Comparison of ENCODE assay signal across 16 cellular contexts in genomic region chr16:15660203-15660601, GRCh38. TPM values are rescaled to one million over a fixed set of nuclear protein-coding genes. Genes with fewer than 3 reads are reported as not detected.
DNase-seq lines count a peak whose midpoint lies in the region; ATAC-seq and TF ChIP-seq lines count a peak whose summit lies in the region.
"Had no signal": no experiment of that assay in that cellular context is flagged by ENCODE, and none has a peak within 500 bp of the region (broad histone marks: within the 10 kb centered on the region; RNA-seq: fewer than 3 reads in every experiment).

No MANE protein-coding gene starts in this region.

- no peak overlapping the region for H2BK12ac ChIP-seq in mesenchymal stem cell (ENCODE audit: low read length in 2 of 2)

- ATAC-seq in heart right ventricle (peak in 1 of 8 donors; percentile 5), left cardiac atrium (no peak), GM18511 (IDR thresholded peaks at IDR 0.05; ENCODE audit: unreplicated experiment) (no peak)
- ATAC-seq in activated CD8-positive, alpha-beta memory T cell treated with anti-CD3 and anti-CD28 coated beads, Interleukin-2, amount 10 ng/mL, durations not matched to agents 7 days and 5 days, result no peak

- DNase-seq in heart right ventricle (no peak), left cardiac atrium (no peak), mesenchymal stem cell (no peak), testis (no peak), globus pallidus (ENCODE audit: low spot score) (no peak)
- no peak for DNase-seq in activated naive CD8-positive, alpha-beta T cell treated with anti-CD3 and anti-CD28 coated beads for 36 hours
- no peak for DNase-seq in activated CD8-positive, alpha-beta memory T cell treated with anti-CD3 and anti-CD28 coated beads, Interleukin-2, amount 10 ng/mL, durations not matched to agents 7 days and 5 days
- DNase-seq: AML-193; effector CD4-positive, alpha-beta T cell; foreskin fibroblast; HFFc6; MG63; NCI-H2081; psoas muscle; stimulated activated CD4-positive, alpha-beta T cell treated with anti-CD3 and anti-CD28 coated beads, Interleukin-1b, Interleukin-23, amount 100 ng/mL, for 48 hours had no signal

- no peak overlapping the region for H3K4me2 ChIP-seq in mesenchymal stem cell (ENCODE audit: low read length, poor library complexity, severe bottlenecking)

- H3K4me1 ChIP-seq in heart right ventricle (peaks cover 0 to 32% (median 11%) of the 10 kb centered on the region in 9 donors), mesenchymal stem cell (ENCODE audit: control insufficient read depth, insufficient read depth, low read depth, low read length) (no peaks in the 10 kb centered on the region), testis (peaks cover 18% of the 10 kb centered on the region)
- H3K4me1 ChIP-seq: psoas muscle had no signal

- H3K27ac Mint-ChIP-seq in activated naive CD8-positive, alpha-beta T cell treated with anti-CD3 and anti-CD28 coated beads for 36 hours, result peak overlapping the region; percentile 30
- no peak overlapping the region for H3K27ac Mint-ChIP-seq in activated CD8-positive, alpha-beta memory T cell treated with anti-CD3 and anti-CD28 coated beads, Interleukin-2, amount 10 ng/mL, durations not matched to agents 7 days and 5 days
- H3K27ac Mint-ChIP-seq: HFFc6 had no signal

- 80% methylated on average over 5 of the region's 5 CpGs for WGBS in heart right ventricle, 2 donors
- 94% methylated on average over 5 of the region's 5 CpGs for WGBS in mesenchymal stem cell
- 57 to 65% methylated on average over 5 of the region's 5 CpGs for WGBS in testis, 2 donors

- peak overlapping the region in 8 of 10 donors; percentile 26 to 62 (median 48) for H3K27ac ChIP-seq in heart right ventricle
- no peak overlapping the region for H3K27ac ChIP-seq in mesenchymal stem cell (ENCODE audit: low read length, poor library complexity, severe bottlenecking)
- H3K27ac ChIP-seq in testis, result peak overlapping the region; percentile 86 to 88
- H3K27ac ChIP-seq: psoas muscle had no signal

- H3K36me3 Mint-ChIP-seq in activated naive CD8-positive, alpha-beta T cell treated with anti-CD3 and anti-CD28 coated beads for 36 hours, result peaks cover 46% of the 10 kb centered on the region
- peaks cover 42% of the 10 kb centered on the region for H3K36me3 Mint-ChIP-seq in activated CD8-positive, alpha-beta memory T cell treated with anti-CD3 and anti-CD28 coated beads, Interleukin-2, amount 10 ng/mL, durations not matched to agents 7 days and 5 days

- no peak overlapping the region for H3K4me3 Mint-ChIP-seq in activated naive CD8-positive, alpha-beta T cell treated with anti-CD3 and anti-CD28 coated beads for 36 hours
- H3K4me3 Mint-ChIP-seq in activated CD8-positive, alpha-beta memory T cell treated with anti-CD3 and anti-CD28 coated beads, Interleukin-2, amount 10 ng/mL, durations not matched to agents 7 days and 5 days, result no peak overlapping the region
- H3K4me3 Mint-ChIP-seq: HFFc6 had no signal

- H2AFZ ChIP-seq in mesenchymal stem cell (ENCODE audit: low read depth, low read length), result no peak overlapping the region

- H3K9me3 ChIP-seq in heart right ventricle (no peaks in the 10 kb centered on the region), mesenchymal stem cell (ENCODE audit: control insufficient read depth, low read length) (no peaks in the 10 kb centered on the region), testis (no peaks in the 10 kb centered on the region)
- H3K9me3 ChIP-seq: MG63, psoas muscle had no signal

- peaks cover 46% of the 10 kb centered on the region for H3K4me1 Mint-ChIP-seq in activated naive CD8-positive, alpha-beta T cell treated with anti-CD3 and anti-CD28 coated beads for 36 hours
- H3K4me1 Mint-ChIP-seq in activated CD8-positive, alpha-beta memory T cell treated with anti-CD3 and anti-CD28 coated beads, Interleukin-2, amount 10 ng/mL, durations not matched to agents 7 days and 5 days, result peaks cover 39% of the 10 kb centered on the region

- H3K23ac ChIP-seq in mesenchymal stem cell (ENCODE audit: low read length in 2 of 2), result no peak overlapping the region

- peaks cover 0 to 43% (median 6%) of the 10 kb centered on the region in 9 donors for H3K36me3 ChIP-seq in heart right ventricle
- peaks cover 13 to 14% of the 10 kb centered on the region in 2 experiments for H3K36me3 ChIP-seq in mesenchymal stem cell (ENCODE audit: control insufficient read depth in 1 of 2, insufficient read depth in 2 of 2, low read depth in 1 of 2, low read length in 2 of 2)
- H3K36me3 ChIP-seq in testis (ENCODE audit: low read depth, missing control alignments), result no peaks in the 10 kb centered on the region

- no peak overlapping the region for H3K14ac ChIP-seq in mesenchymal stem cell (ENCODE audit: low read length in 2 of 2)

- intact Hi-C loops in heart right ventricle (cut with DNase I) (no loop called here), left cardiac atrium (cut with DNase I) (no loop called here), testis (cut with DNase I; ENCODE audit: low total_unique reads) (no loop called here)

- H3K27me3 ChIP-seq in heart right ventricle (no peaks in the 10 kb centered on the region), mesenchymal stem cell (ENCODE audit: control insufficient read depth in 1 of 2, insufficient read depth in 1 of 2, low read length in 2 of 2) (no peaks in the 10 kb centered on the region), testis (no peaks in the 10 kb centered on the region)
- H3K27me3 ChIP-seq: MG63 had no signal

- H3K4me3 ChIP-seq in heart right ventricle (no peak overlapping the region), mesenchymal stem cell (ENCODE audit: insufficient read depth in 1 of 2, low read depth in 1 of 2, low read length in 2 of 2) (peak overlapping the region in 1 of 2 experiments; percentile 7), testis (no peak overlapping the region)
- H3K4me3 ChIP-seq: MG63, psoas muscle had no signal

- peak overlapping the region; percentile 63 for H3K9ac ChIP-seq in mesenchymal stem cell (ENCODE audit: low read length)

- H3K79me1 ChIP-seq in mesenchymal stem cell (replicated peaks; ENCODE audit: low read length, poor library complexity, severe bottlenecking), result peaks cover 37% of the 10 kb centered on the region

- H3K4ac ChIP-seq in mesenchymal stem cell (ENCODE audit: low read depth in 1 of 2, low read length in 2 of 2), result peak overlapping the region in 1 of 2 experiments; percentile 24

- no peak overlapping the region for H4K8ac ChIP-seq in mesenchymal stem cell (ENCODE audit: low read length)

- no peak overlapping the region for H2AK5ac ChIP-seq in mesenchymal stem cell (ENCODE audit: low read length, severe bottlenecking)

- H3K27me3 Mint-ChIP-seq in activated naive CD8-positive, alpha-beta T cell treated with anti-CD3 and anti-CD28 coated beads for 36 hours, result no peaks in the 10 kb centered on the region
- no peaks in the 10 kb centered on the region for H3K27me3 Mint-ChIP-seq in activated CD8-positive, alpha-beta memory T cell treated with anti-CD3 and anti-CD28 coated beads, Interleukin-2, amount 10 ng/mL, durations not matched to agents 7 days and 5 days

- H2BK120ac ChIP-seq in mesenchymal stem cell (ENCODE audit: low read depth, low read length), result no peak overlapping the region

- H2BK15ac ChIP-seq in mesenchymal stem cell (ENCODE audit: low read depth, poor library complexity, severe bottlenecking), result no peak overlapping the region

- H3K18ac ChIP-seq in mesenchymal stem cell (ENCODE audit: low read depth in 1 of 2, low read length in 2 of 2), result no peak overlapping the region

- TF ChIP-seq POLR2A in testis (IDR thresholded peaks at IDR 0.05), result no peak

- TF ChIP-seq CTCF in heart right ventricle (IDR thresholded peaks at IDR 0.05), result no peak
- TF ChIP-seq CTCF in testis (IDR thresholded peaks at IDR 0.05), result no peak

- CTCF ChIA-PET in activated CD8-positive, alpha-beta memory T cell treated with anti-CD3 and anti-CD28 coated beads, Interleukin-2, amount 10 ng/mL, durations not matched to agents 7 days and 5 days (lab: Charles Lee), result interaction anchor here (0.9 to 1.4 kb wide), 4 partner anchors 9 to 18 kb away, joined by 3 to 4 read pairs (median 4); partner anchors contain the start of gene MARF1

- H2BK5ac ChIP-seq in mesenchymal stem cell (ENCODE audit: low read depth, low read length, poor library complexity, severe bottlenecking), result no peak overlapping the region

- H3K9me3 Mint-ChIP-seq in activated naive CD8-positive, alpha-beta T cell treated with anti-CD3 and anti-CD28 coated beads for 36 hours, result no peaks in the 10 kb centered on the region
- H3K9me3 Mint-ChIP-seq in activated CD8-positive, alpha-beta memory T cell treated with anti-CD3 and anti-CD28 coated beads, Interleukin-2, amount 10 ng/mL, durations not matched to agents 7 days and 5 days (ENCODE audit: low read depth), result no peaks in the 10 kb centered on the region
- H3K9me3 Mint-ChIP-seq: HFFc6 had no signal

- no peak overlapping the region for H4K91ac ChIP-seq in mesenchymal stem cell (ENCODE audit: low read length)

RNA-seq across cellular contexts. Expression of gene NDE1, which starts 10.2 kb away (rescaled TPM):
- total RNA-seq in heart right ventricle (10 to 100 TPM; 12.0 to 29.0 (median 20.0) TPM), left cardiac atrium (10 to 100 TPM; 17.8 to 19.8 TPM), testis (10 to 100 TPM; 51.6 to 84.3 TPM)
- polyA plus RNA-seq in heart right ventricle (10 to 100 TPM in 1 of 2 donors, 1 to 10 TPM in 1; 6.0 to 10.7 TPM), testis (ENCODE audit: insufficient read depth, low read depth, low replicate concordance) (45.2 TPM)
- 100 to 1,000 TPM; 115 to 117 TPM for total RNA-seq in activated naive CD8-positive, alpha-beta T cell treated with anti-CD3 and anti-CD28 coated beads for 36 hours
- polyA plus RNA-seq in mesenchymal stem cell (2013, experiment 1 of 2), result 23.1 TPM
- polyA plus RNA-seq in mesenchymal stem cell (2013, experiment 2 of 2), result 22.8 TPM
- total RNA-seq in activated CD8-positive, alpha-beta memory T cell treated with anti-CD3 and anti-CD28 coated beads, Interleukin-2, amount 10 ng/mL, durations not matched to agents 7 days and 5 days, result 100 to 1,000 TPM; 127 to 138 TPM

RNA-seq across cellular contexts. Expression of gene MARF1, which starts 17.2 kb away (rescaled TPM):
- 10 to 100 TPM; 39.1 to 59.1 (median 43.0) TPM for total RNA-seq in heart right ventricle
- polyA plus RNA-seq in heart right ventricle, result 10 to 100 TPM in 1 of 2 donors, 1 to 10 TPM in 1; 9.6 to 14.9 TPM
- 10 to 100 TPM; 39.5 to 50.9 TPM for total RNA-seq in left cardiac atrium
- 10 to 100 TPM; 51.0 to 52.1 TPM for total RNA-seq in activated naive CD8-positive, alpha-beta T cell treated with anti-CD3 and anti-CD28 coated beads for 36 hours
- 20.0 TPM for polyA plus RNA-seq in mesenchymal stem cell (2013, experiment 1 of 2)
- 16.7 TPM for polyA plus RNA-seq in mesenchymal stem cell (2013, experiment 2 of 2)
- total RNA-seq in testis, result 10 to 100 TPM; 49.7 to 57.9 TPM
- polyA plus RNA-seq in testis (ENCODE audit: insufficient read depth, low read depth, low replicate concordance), result 30.9 TPM
- total RNA-seq in activated CD8-positive, alpha-beta memory T cell treated with anti-CD3 and anti-CD28 coated beads, Interleukin-2, amount 10 ng/mL, durations not matched to agents 7 days and 5 days, result 10 to 100 TPM; 67.7 to 75.3 TPM
